Comparison of ENCODE assay signal across 24 cellular contexts in the genomic region with DNA sequence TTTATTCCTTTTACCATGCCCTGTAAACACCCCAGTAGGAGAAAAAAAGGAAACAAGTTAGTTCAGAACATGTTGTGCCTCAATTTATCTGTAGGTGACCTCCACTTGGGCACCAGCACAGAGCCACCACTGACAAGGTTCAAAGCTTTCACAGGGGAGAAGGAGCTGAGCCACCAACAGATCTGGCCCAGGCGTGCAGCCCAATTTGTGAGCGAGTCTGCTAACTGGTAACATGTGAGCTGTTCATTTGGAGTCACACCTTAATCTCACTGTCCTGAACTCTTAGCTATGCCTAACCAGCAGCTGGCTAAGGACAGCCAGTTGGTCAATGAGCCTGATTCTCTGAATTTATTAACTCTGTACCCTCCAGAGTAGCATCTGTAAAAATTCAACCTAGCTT.
"Had no signal": no experiment of that assay in that cellular context is flagged by ENCODE, and none has a peak within 500 bp of the region (broad histone marks: within the 10 kb centered on the region; RNA-seq: fewer than 3 reads in every experiment).

No MANE protein-coding gene starts in this region.

- H3K36me3 ChIP-seq: cardiac muscle cell, ovary had no signal

- H3K27me3 Mint-ChIP-seq: effector memory CD8-positive, alpha-beta T cell; memory B cell had no signal

- ATAC-seq: effector memory CD8-positive, alpha-beta T cell; left colon; right lobe of liver had no signal

- H3K4me3 ChIP-seq: cardiac muscle cell, lung, ovary, psoas muscle, right lobe of liver, smooth muscle cell, stomach, thyroid gland had no signal

- H3K27me3 ChIP-seq: cardiac muscle cell, ovary, right lobe of liver, stomach, thyroid gland had no signal

- DNase-seq: cortex of kidney; effector memory CD8-positive, alpha-beta T cell; foreskin fibroblast; glutamatergic neuron; kidney glomerular epithelial cell; left colon; natural killer cell; occipital lobe; ovary; posterior cingulate gyrus; psoas muscle; right lobe of liver; stimulated activated CD4-positive, alpha-beta T cell treated with anti-CD3 and anti-CD28 coated beads, Interleukin-12 subunit alpha, Interleukin-12 subunit beta, amount 100 ng/mL, for 4 hours; stimulated activated CD4-positive, alpha-beta T cell treated with anti-CD3 and anti-CD28 coated beads, Interleukin-1b, Interleukin-23, amount 100 ng/mL, for 48 hours; stimulated activated CD4-positive, alpha-beta T cell treated with anti-CD3 and anti-CD28 coated beads, Interleukin-4, amount 100 ng/mL, for 1 hour; stimulated activated CD8-positive, alpha-beta memory T cell treated with anti-CD3 and anti-CD28 coated beads, Interleukin-4, amount 100 ng/mL, for 48 hours; stimulated activated naive CD4-positive, alpha-beta T cell treated with Interleukin-2 at 50 U/mL for 16 hours; stomach; thyroid gland; trophoblast cell had no signal

- H3K27ac ChIP-seq: cardiac muscle cell, ovary, psoas muscle, right lobe of liver, stomach, thyroid gland had no signal

- H3K9me3 ChIP-seq: ovary, psoas muscle, right lobe of liver, stomach, thyroid gland had no signal

- H3K4me3 Mint-ChIP-seq: effector memory CD8-positive, alpha-beta T cell; memory B cell; natural killer cell had no signal

- H3K4me1 ChIP-seq: right lobe of liver had no signal

- H3K27ac Mint-ChIP-seq: memory B cell had no signal

- H3K4me1 Mint-ChIP-seq: memory B cell had no signal

- H3K9me3 Mint-ChIP-seq: effector memory CD8-positive, alpha-beta T cell; memory B cell; natural killer cell had no signal
